In the genomic region with DNA sequence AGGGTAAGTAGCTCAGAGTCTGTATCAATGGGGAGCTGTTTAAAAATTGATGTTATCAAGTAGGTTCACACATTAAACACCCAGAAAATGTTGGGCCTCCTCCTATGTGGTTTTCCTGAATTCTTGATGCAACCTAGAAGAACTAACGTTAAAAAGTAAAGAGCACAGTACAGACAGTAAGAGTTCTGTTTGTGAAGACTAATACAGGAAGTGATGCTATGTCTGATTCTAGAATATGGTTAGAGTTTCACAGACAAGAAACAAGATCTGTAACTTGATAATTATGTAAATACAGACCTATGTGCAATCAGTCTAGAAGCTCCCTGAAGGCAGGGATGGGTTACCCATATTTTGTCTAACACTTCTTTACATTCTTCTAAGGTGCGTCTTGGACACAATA, we compare ENCODE assay signal across 15 cellular contexts.
A peak's percentile ranks its signal among the peaks of the same experiment; 100 is the strongest.
DNase-seq lines count a peak whose midpoint lies in the region; ATAC-seq and TF ChIP-seq lines count a peak whose summit lies in the region.
"Had no signal": no experiment of that assay in that cellular context is flagged by ENCODE, and none has a peak within 500 bp of the region (broad histone marks: within the 10 kb centered on the region; RNA-seq: fewer than 3 reads in every experiment).

No MANE protein-coding gene starts in this region.

- intact Hi-C loops in activated CD4-positive, alpha-beta T cell treated with anti-CD3 and anti-CD28 coated beads, Interleukin-2, amount 10 ng/mL, durations not matched to agents 24 days and 14 days (cut with micrococcal nuclease): loop anchor here (5.0 kb wide), 1 partner anchor 213 kb away; a partner anchor contains a TSS
- intact Hi-C loops in activated T-helper 1 cell treated with anti-CD3 and anti-CD28 coated beads, Interleukin-12 subunit alpha, Interleukin-12 subunit beta, Interleukin-2, Interleukin-4 antibody, amounts not matched to agents 30 ng/mL and 10 ng/mL and 1 ng/mL, durations not matched to agents 14 hours and 24 hours and 36 hours (cut with micrococcal nuclease): loop anchor here (5.0 kb wide), 1 partner anchor 63 kb away; no protein-coding TSS in a partner anchor
- intact Hi-C loops in natural killer cell (cut with micrococcal nuclease): no loop called here

- no peak for DNase-seq in activated CD4-positive, alpha-beta T cell treated with anti-CD3 and anti-CD28 coated beads, Interleukin-2, amount 10 ng/mL, durations not matched to agents 24 days and 14 days
- DNase-seq in activated CD4-positive, alpha-beta T cell treated with anti-CD3 and anti-CD28 coated beads for 1 hour: no peak
- DNase-seq in activated T-helper 1 cell treated with anti-CD3 and anti-CD28 coated beads, Interleukin-12 subunit alpha, Interleukin-12 subunit beta, Interleukin-2, Interleukin-4 antibody, amounts not matched to agents 30 ng/mL and 10 ng/mL and 1 ng/mL, durations not matched to agents 14 hours and 24 hours and 36 hours (ENCODE audit: low spot score): no peak
- DNase-seq in natural killer cell: no peak
- no peak for DNase-seq in GM19238 (ENCODE audit: insufficient read length, low spot score)
- DNase-seq in NCI-H446 treated with DMSO at 0.1 percent for 48 hours (lab: John Stamatoyannopoulos, UW): no peak
- DNase-seq in HK-2 (ENCODE audit: unreplicated experiment): no peak
- DNase-seq: Calu3; foreskin fibroblast; KBM-7; nucleus accumbens; stimulated activated CD4-positive, alpha-beta T cell treated with anti-CD3 and anti-CD28 coated beads, Interleukin-4, amount 100 ng/mL, for 4 hours had no signal

- peaks cover 54% of the 10 kb centered on the region for H3K4me1 Mint-ChIP-seq in activated CD4-positive, alpha-beta T cell treated with anti-CD3 and anti-CD28 coated beads, Interleukin-2, amount 10 ng/mL, durations not matched to agents 24 days and 14 days
- peaks cover 55 to 67% (median 61%) of the 10 kb centered on the region in 3 donors for H3K4me1 Mint-ChIP-seq in IgD-negative memory B cell
- peaks cover 69% of the 10 kb centered on the region for H3K4me1 Mint-ChIP-seq in activated T-helper 1 cell treated with anti-CD3 and anti-CD28 coated beads, Interleukin-12 subunit alpha, Interleukin-12 subunit beta, Interleukin-2, Interleukin-4 antibody, amounts not matched to agents 30 ng/mL and 10 ng/mL and 1 ng/mL, durations not matched to agents 14 hours and 24 hours and 36 hours (ENCODE audit: low read depth)
- H3K4me1 Mint-ChIP-seq in natural killer cell: peaks cover 69 to 76% of the 10 kb centered on the region in 2 donors

- TF ChIP-seq CTCF in natural killer cell (IDR thresholded peaks at IDR 0.05): no peak

- H3K36me3 Mint-ChIP-seq in activated CD4-positive, alpha-beta T cell treated with anti-CD3 and anti-CD28 coated beads, Interleukin-2, amount 10 ng/mL, durations not matched to agents 24 days and 14 days (ENCODE audit: low read depth): peaks cover 44% of the 10 kb centered on the region
- H3K36me3 Mint-ChIP-seq in IgD-negative memory B cell: no peaks in the 10 kb centered on the region
- H3K36me3 Mint-ChIP-seq in activated T-helper 1 cell treated with anti-CD3 and anti-CD28 coated beads, Interleukin-12 subunit alpha, Interleukin-12 subunit beta, Interleukin-2, Interleukin-4 antibody, amounts not matched to agents 30 ng/mL and 10 ng/mL and 1 ng/mL, durations not matched to agents 14 hours and 24 hours and 36 hours (ENCODE audit: low read depth): peaks cover 36% of the 10 kb centered on the region
- H3K36me3 Mint-ChIP-seq in natural killer cell: peaks cover 6% of the 10 kb centered on the region

- H3K4me3 Mint-ChIP-seq in activated CD4-positive, alpha-beta T cell treated with anti-CD3 and anti-CD28 coated beads, Interleukin-2, amount 10 ng/mL, durations not matched to agents 24 days and 14 days: no peak overlapping the region
- peak overlapping the region in 2 of 4 donors; percentile 33 to 50 for H3K4me3 Mint-ChIP-seq in IgD-negative memory B cell
- no peak overlapping the region for H3K4me3 Mint-ChIP-seq in activated T-helper 1 cell treated with anti-CD3 and anti-CD28 coated beads, Interleukin-12 subunit alpha, Interleukin-12 subunit beta, Interleukin-2, Interleukin-4 antibody, amounts not matched to agents 30 ng/mL and 10 ng/mL and 1 ng/mL, durations not matched to agents 14 hours and 24 hours and 36 hours
- peak overlapping the region; percentile 56 for H3K4me3 Mint-ChIP-seq in natural killer cell

- peak overlapping the region; percentile 41 for H3K27ac Mint-ChIP-seq in activated CD4-positive, alpha-beta T cell treated with anti-CD3 and anti-CD28 coated beads, Interleukin-2, amount 10 ng/mL, durations not matched to agents 24 days and 14 days
- peak overlapping the region; percentile 46 to 85 (median 61) for H3K27ac Mint-ChIP-seq in IgD-negative memory B cell
- H3K27ac Mint-ChIP-seq in activated T-helper 1 cell treated with anti-CD3 and anti-CD28 coated beads, Interleukin-12 subunit alpha, Interleukin-12 subunit beta, Interleukin-2, Interleukin-4 antibody, amounts not matched to agents 30 ng/mL and 10 ng/mL and 1 ng/mL, durations not matched to agents 14 hours and 24 hours and 36 hours: peak overlapping the region; percentile 59
- H3K27ac Mint-ChIP-seq in natural killer cell: peak overlapping the region; percentile 82 to 88

- ATAC-seq in natural killer cell: peak; percentile 65 to 75 (median 69)
- ATAC-seq: A549, sciatic nerve had no signal

- H3K9me3 Mint-ChIP-seq in activated CD4-positive, alpha-beta T cell treated with anti-CD3 and anti-CD28 coated beads, Interleukin-2, amount 10 ng/mL, durations not matched to agents 24 days and 14 days: peaks cover 41% of the 10 kb centered on the region
- H3K9me3 Mint-ChIP-seq in IgD-negative memory B cell (peaks cover 0 to 8% (median 0%) of the 10 kb centered on the region in 3 donors), natural killer cell (peaks cover 0 to 4% of the 10 kb centered on the region in 2 donors)
- peaks cover 63% of the 10 kb centered on the region for H3K9me3 Mint-ChIP-seq in activated T-helper 1 cell treated with anti-CD3 and anti-CD28 coated beads, Interleukin-12 subunit alpha, Interleukin-12 subunit beta, Interleukin-2, Interleukin-4 antibody, amounts not matched to agents 30 ng/mL and 10 ng/mL and 1 ng/mL, durations not matched to agents 14 hours and 24 hours and 36 hours

- no peaks in the 10 kb centered on the region for H3K27me3 Mint-ChIP-seq in activated CD4-positive, alpha-beta T cell treated with anti-CD3 and anti-CD28 coated beads, Interleukin-2, amount 10 ng/mL, durations not matched to agents 24 days and 14 days
- H3K27me3 Mint-ChIP-seq in IgD-negative memory B cell (no peaks in the 10 kb centered on the region), natural killer cell (ENCODE audit: low read depth in 2 of 2) (no peaks in the 10 kb centered on the region)
- H3K27me3 Mint-ChIP-seq in activated T-helper 1 cell treated with anti-CD3 and anti-CD28 coated beads, Interleukin-12 subunit alpha, Interleukin-12 subunit beta, Interleukin-2, Interleukin-4 antibody, amounts not matched to agents 30 ng/mL and 10 ng/mL and 1 ng/mL, durations not matched to agents 14 hours and 24 hours and 36 hours (ENCODE audit: insufficient read depth): no peaks in the 10 kb centered on the region
